ENCODE assay signal across 15 cellular contexts in the genomic region with DNA sequence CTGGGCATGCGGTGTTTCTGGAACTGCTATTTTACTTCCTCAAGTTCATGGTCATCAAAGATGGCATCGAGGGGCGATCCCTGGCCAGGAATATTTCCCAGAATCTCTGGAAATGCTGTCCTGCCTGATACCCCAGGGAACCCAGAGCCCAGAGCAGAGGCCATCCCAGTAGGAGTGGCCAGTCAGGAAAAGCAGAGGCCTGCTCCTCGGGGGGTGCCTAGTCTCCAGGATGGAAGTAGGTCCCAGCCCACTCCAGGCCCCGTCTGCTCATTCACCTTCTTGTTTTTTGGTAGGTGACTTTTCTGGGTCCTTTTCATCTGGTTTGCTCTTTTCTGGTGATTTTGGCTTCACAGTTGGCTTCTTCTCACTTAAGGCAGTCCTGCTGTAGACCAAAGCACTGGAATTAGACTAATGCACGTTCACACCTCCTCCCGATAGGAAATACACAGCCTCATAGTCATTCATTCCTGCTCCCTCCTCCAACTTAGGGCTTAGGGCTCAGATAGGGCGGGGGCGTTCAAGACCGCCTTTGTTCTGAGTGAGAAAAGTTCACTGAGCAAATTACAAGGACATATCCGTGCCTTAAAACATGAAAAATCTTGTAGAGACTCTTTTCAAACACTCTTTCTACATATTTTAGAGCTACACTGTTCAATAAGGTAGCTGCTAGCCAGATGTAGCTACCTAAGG. TPM values are rescaled to one million over a fixed set of nuclear protein-coding genes. Genes with fewer than 3 reads are reported as not detected.
A peak's percentile ranks its signal among the peaks of the same experiment; 100 is the strongest.
DNase-seq lines count a peak whose midpoint lies in the region; ATAC-seq and TF ChIP-seq lines count a peak whose summit lies in the region.
"Had no signal": no experiment of that assay in that cellular context is flagged by ENCODE, and none has a peak within 500 bp of the region (broad histone marks: within the 10 kb centered on the region; RNA-seq: fewer than 3 reads in every experiment).

No MANE protein-coding gene starts in this region.

- POLR2A ChIA-PET in naive thymus-derived CD4-positive, alpha-beta T cell (lab: Charles Lee) = no interaction called here

- H3K9me3 ChIP-seq in SJCRH30 (replicated peaks) (no peaks in the 10 kb centered on the region), WERI-Rb-1 (ENCODE audit: severe bottlenecking) (no peaks in the 10 kb centered on the region)
- no peaks in the 10 kb centered on the region for H3K9me3 ChIP-seq in naive thymus-derived CD4-positive, alpha-beta T cell (ENCODE audit: control insufficient read depth in 2 of 3, low read length in 3 of 3)

- no peak overlapping the region for H3K4me3 ChIP-seq in dorsolateral prefrontal cortex
- H3K4me3 ChIP-seq in SJCRH30 = no peak overlapping the region
- H3K4me3 ChIP-seq in naive thymus-derived CD4-positive, alpha-beta T cell (ENCODE audit: low read length) = no peak overlapping the region
- no peak overlapping the region for H3K4me3 ChIP-seq in WERI-Rb-1 (ENCODE audit: low read depth, low read length)

- no peaks in the 10 kb centered on the region for H3K4me1 ChIP-seq in SJCRH30
- no peaks in the 10 kb centered on the region for H3K4me1 ChIP-seq in naive thymus-derived CD4-positive, alpha-beta T cell (ENCODE audit: control insufficient read depth in 2 of 2, insufficient read depth in 2 of 2, low read length in 2 of 2)

- peaks cover 12 to 47% (median 20%) of the 10 kb centered on the region in 5 donors for H3K36me3 Mint-ChIP-seq in naive thymus-derived CD4-positive, alpha-beta T cell

- H3K27me3 Mint-ChIP-seq in naive thymus-derived CD4-positive, alpha-beta T cell = no peaks in the 10 kb centered on the region
- H3K27me3 Mint-ChIP-seq: CD4-positive, alpha-beta memory T cell had no signal

- peaks cover 4% of the 10 kb centered on the region; the same call in 1 of the 2 replicates for H3K36me3 ChIP-seq in SJCRH30
- H3K36me3 ChIP-seq in naive thymus-derived CD4-positive, alpha-beta T cell (ENCODE audit: control insufficient read depth in 2 of 3, insufficient read depth in 3 of 3, low read length in 3 of 3) = peaks cover 0 to 62% (median 9%) of the 10 kb centered on the region in 3 experiments
- peaks cover 45% of the 10 kb centered on the region for H3K36me3 ChIP-seq in WERI-Rb-1

- intact Hi-C loops in cardiac septum (cut with DNase I) (no loop called here), left cardiac atrium (cut with DNase I) (no loop called here), dorsolateral prefrontal cortex (cut with DNase I) (no loop called here), posterior vena cava (cut with DNase I) (no loop called here)
- intact Hi-C loops in naive thymus-derived CD4-positive, alpha-beta T cell (cut with micrococcal nuclease) = no loop called here

- no peaks in the 10 kb centered on the region for H3K9me3 Mint-ChIP-seq in naive thymus-derived CD4-positive, alpha-beta T cell
- H3K9me3 Mint-ChIP-seq: CD4-positive, alpha-beta memory T cell had no signal

- H3K4me3 Mint-ChIP-seq in naive thymus-derived CD4-positive, alpha-beta T cell = no peak overlapping the region
- H3K4me3 Mint-ChIP-seq: CD4-positive, alpha-beta memory T cell had no signal

- TF ChIP-seq CTCF in dorsolateral prefrontal cortex (IDR thresholded peaks at IDR 0.05 in 54 of 56, conservative IDR thresholded peaks at IDR 0.05 in 2 of 56; ENCODE audit: low read depth in 1 of 56, partially characterized antibody in 56 of 56) (no peak), WERI-Rb-1 (IDR thresholded peaks at IDR 0.05; ENCODE audit: low read depth, low read length) (no peak)

- CTCF ChIA-PET in naive thymus-derived CD4-positive, alpha-beta T cell (lab: Charles Lee) = no interaction called here

- peak; percentile 29 for DNase-seq in cardiac septum (ENCODE audit: low spot score)
- no peak for DNase-seq in left cardiac atrium
- DNase-seq in dorsolateral prefrontal cortex = peak in 2 of 10 donors; percentile 10 to 27
- peak; percentile 48 for DNase-seq in posterior vena cava (ENCODE audit: low spot score)
- DNase-seq in AG08396 (ENCODE audit: low spot score) = no peak
- no peak for DNase-seq in SJCRH30
- no peak for DNase-seq in naive thymus-derived CD4-positive, alpha-beta T cell
- DNase-seq in WERI-Rb-1 = no peak
- DNase-seq: AML-193; CD4-positive, alpha-beta memory T cell; DND-41; KG1; NCI-H1105; NCI-H1694 treated with DMSO at 0.1 percent for 48 hours; NCI-H446 had no signal

- H3K4me1 Mint-ChIP-seq in naive thymus-derived CD4-positive, alpha-beta T cell = no peaks in the 10 kb centered on the region

- peak overlapping the region in 1 of 9 donors; percentile 24 for H3K27ac Mint-ChIP-seq in naive thymus-derived CD4-positive, alpha-beta T cell

- peak overlapping the region in 37 of 59 donors; percentile 3 to 76 (median 47) for H3K27ac ChIP-seq in dorsolateral prefrontal cortex
- no peak overlapping the region for H3K27ac ChIP-seq in SJCRH30
- H3K27ac ChIP-seq in naive thymus-derived CD4-positive, alpha-beta T cell (ENCODE audit: low read depth, low read length) = no peak overlapping the region
- no peak overlapping the region for H3K27ac ChIP-seq in WERI-Rb-1

- H3K27me3 ChIP-seq in dorsolateral prefrontal cortex = no peaks in the 10 kb centered on the region
- no peaks in the 10 kb centered on the region for H3K27me3 ChIP-seq in SJCRH30
- no peaks in the 10 kb centered on the region for H3K27me3 ChIP-seq in naive thymus-derived CD4-positive, alpha-beta T cell (ENCODE audit: control insufficient read depth in 2 of 2, insufficient read depth in 2 of 2, low read length in 2 of 2)
- no peaks in the 10 kb centered on the region for H3K27me3 ChIP-seq in WERI-Rb-1 (ENCODE audit: insufficient read depth, low read depth, severe bottlenecking)

- ATAC-seq in left cardiac atrium = no peak
- no peak for ATAC-seq in naive thymus-derived CD4-positive, alpha-beta T cell

RNA-seq across cellular contexts. Expression of a gene that starts 51.1 kb away (rescaled TPM):
- 32.3 TPM for total RNA-seq in cardiac septum
- total RNA-seq in left cardiac atrium = 10 to 100 TPM; 18.0 to 18.9 TPM
- 10 to 100 TPM; 15.1 to 47.9 (median 24.8) TPM for total RNA-seq in dorsolateral prefrontal cortex
- 10 to 100 TPM; 23.5 to 24.0 TPM for total RNA-seq in posterior vena cava
- 23.0 and 23.5 TPM in 2 replicates for total RNA-seq in SJCRH30 (2014; rRNA removed; shearing (Covaris generic))
- 10 to 100 TPM; 22.1 to 86.6 (median 42.7) TPM for total RNA-seq in naive thymus-derived CD4-positive, alpha-beta T cell
- 10 to 100 TPM; 54.4 to 63.9 TPM for polyA plus RNA-seq in naive thymus-derived CD4-positive, alpha-beta T cell

Comparison
In these comparisons a context has a peak if more than half of its experiments do, and no peak if none do; other contexts are left out.
1. DNase-seq: peak in cardiac septum (single experiment) and posterior vena cava (single experiment); none in left cardiac atrium (single experiment), AG08396 (single experiment), SJCRH30 (0 of 2), naive thymus-derived CD4-positive, alpha-beta T cell (0 of 9) and WERI-Rb-1 (single experiment).
2. H3K27ac ChIP-seq: peak in dorsolateral prefrontal cortex (37 of 59); none in SJCRH30 (single experiment), naive thymus-derived CD4-positive, alpha-beta T cell (single experiment) and WERI-Rb-1 (single experiment).